ENCODE assay signal across 12 cellular contexts in the genomic region with DNA sequence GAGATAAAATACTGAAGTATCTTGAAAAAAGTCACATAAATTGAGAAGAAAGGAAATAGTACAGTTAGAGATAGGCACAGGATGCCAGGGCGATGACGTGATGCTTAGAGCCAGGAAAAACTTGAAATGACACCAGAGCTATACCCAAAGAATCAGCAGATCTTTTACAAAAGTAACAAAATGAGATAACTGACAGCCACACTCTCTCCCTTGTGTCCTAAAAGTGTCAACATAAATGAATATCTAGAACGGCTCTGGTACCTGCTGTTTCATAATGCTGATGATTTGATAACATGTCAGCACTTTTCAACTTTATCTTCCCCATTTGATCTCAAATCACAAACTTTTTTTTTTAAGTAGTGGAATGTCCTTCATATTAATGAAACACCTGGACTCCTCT.
"Had no signal": no experiment of that assay in that cellular context is flagged by ENCODE, and none has a peak within 500 bp of the region (broad histone marks: within the 10 kb centered on the region; RNA-seq: fewer than 3 reads in every experiment).

No MANE protein-coding gene starts in this region.

- H3K27me3 ChIP-seq: colonic mucosa, esophagus muscularis mucosa, tibial artery, uterus had no signal

- H3K27ac ChIP-seq: colonic mucosa, esophagus muscularis mucosa, tibial artery, uterus had no signal

- H3K4me3 ChIP-seq: colonic mucosa, esophagus muscularis mucosa, tibial artery, uterus had no signal

- H3K9me3 ChIP-seq: colonic mucosa, esophagus muscularis mucosa, tibial artery, uterus had no signal

- H3K4me1 ChIP-seq: colonic mucosa, esophagus muscularis mucosa, tibial artery, uterus had no signal

- DNase-seq: activated CD4-positive, alpha-beta T cell treated with anti-CD3 and anti-CD28 coated beads for 4 hours; activated CD8-positive, alpha-beta T cell treated with anti-CD3 and anti-CD28 coated beads for 36 hours; activated effector memory CD4-positive, alpha-beta T cell treated with Interleukin-2 at 50 U/mL for 16 hours; activated T-cell treated with anti-CD3 and anti-CD28 coated beads, Interleukin-2, amount 50 U/mL, for 4 hours; caudate nucleus; colonic mucosa; glutamatergic neuron; immature natural killer cell; stimulated activated CD4-positive, alpha-beta T cell treated with anti-CD3 and anti-CD28 coated beads, Interleukin-2, amount 100 ng/mL, for 48 hours; tibial artery; uterus had no signal

- H3K36me3 ChIP-seq: colonic mucosa, esophagus muscularis mucosa, uterus had no signal
